24 cellular contexts compared by ENCODE assay signal in the genomic region with DNA sequence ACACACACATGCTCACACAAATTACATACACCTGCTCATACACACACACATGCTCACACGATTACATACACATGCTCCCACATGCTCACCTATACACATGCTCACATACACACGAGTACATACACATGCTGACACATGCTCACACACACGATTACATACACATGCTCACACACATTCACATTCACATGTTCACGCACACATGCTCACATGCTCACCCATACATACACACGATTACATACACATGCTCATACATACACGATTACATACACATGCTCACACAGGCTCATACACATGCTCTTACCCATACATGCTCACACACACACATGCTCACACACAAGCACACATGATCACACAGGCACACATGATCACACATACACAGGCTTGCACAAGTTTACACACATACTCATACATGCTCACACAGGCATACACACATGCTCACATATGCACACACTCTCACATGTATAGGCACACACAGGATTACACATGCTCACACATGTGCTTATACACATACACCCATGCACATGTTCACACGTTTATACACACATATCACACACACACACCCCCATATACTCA.
"Had no signal": no experiment of that assay in that cellular context is flagged by ENCODE, and none has a peak within 500 bp of the region (broad histone marks: within the 10 kb centered on the region; RNA-seq: fewer than 3 reads in every experiment).

No MANE protein-coding gene starts in this region.

- H3K36me3 ChIP-seq: left ventricle myocardium inferior, neutrophil, ovary, right atrium auricular region, suprapubic skin, thoracic aorta, tibial artery, uterus had no signal

- H3K4me1 ChIP-seq: left ventricle myocardium inferior, right atrium auricular region, suprapubic skin, tibial artery, uterus had no signal

- H3K27ac ChIP-seq: left ventricle myocardium inferior, neutrophil, ovary, right atrium auricular region, skin epidermis, suprapubic skin, thoracic aorta, tibial artery, uterus had no signal

- H3K9me3 ChIP-seq: left ventricle myocardium inferior, neutrophil, ovary, right atrium auricular region, suprapubic skin, thoracic aorta, tibial artery, uterus had no signal

- H3K4me3 ChIP-seq: left ventricle myocardium inferior, lung, ovary, right atrium auricular region, skin epidermis, suprapubic skin, thoracic aorta, tibial artery, uterus had no signal

- FAIRE-seq: islet of Langerhans, kidney had no signal

- H3K27me3 ChIP-seq: neutrophil, ovary, right atrium auricular region, tibial artery, uterus had no signal

- DNase-seq: hypothalamus; immature natural killer cell; kidney; left colon; left ventricle myocardium inferior; naive thymus-derived CD8-positive, alpha-beta T cell; occipital lobe; ovary; stimulated activated CD4-positive, alpha-beta T cell treated with anti-CD3 and anti-CD28 coated beads, Interleukin-12 subunit alpha, Interleukin-12 subunit beta, amount 100 ng/mL, for 4 hours; stimulated activated CD4-positive, alpha-beta T cell treated with anti-CD3 and anti-CD28 coated beads, Interleukin-15, amount 100 ng/mL, for 24 hours; stimulated activated CD4-positive, alpha-beta T cell treated with anti-CD3 and anti-CD28 coated beads, Interleukin-2, amount 100 ng/mL, for 24 hours; stimulated activated CD4-positive, alpha-beta T cell treated with anti-CD3 and anti-CD28 coated beads, Interleukin-4, amount 100 ng/mL, for 1 hour; stimulated activated naive CD4-positive, alpha-beta T cell; tibial artery; uterus had no signal

- ATAC-seq: left colon; naive thymus-derived CD8-positive, alpha-beta T cell; sciatic nerve; stimulated activated effector memory CD8-positive, alpha-beta T cell treated with anti-CD3 and anti-CD28 coated beads, Interleukin-12 subunit alpha, Interleukin-12 subunit beta, amount 100 ng/mL, for 72 hours had no signal
